Comparison of ENCODE assay signal across 12 cellular contexts in genomic region chr3:101721650-101721917, GRCh38. TPM values are rescaled to one million over a fixed set of nuclear protein-coding genes. Genes with fewer than 3 reads are reported as not detected.
A peak's percentile ranks its signal among the peaks of the same experiment; 100 is the strongest.
DNase-seq lines count a peak whose midpoint lies in the region; ATAC-seq and TF ChIP-seq lines count a peak whose summit lies in the region.
"Had no signal": no experiment of that assay in that cellular context is flagged by ENCODE, and none has a peak within 500 bp of the region (broad histone marks: within the 10 kb centered on the region; RNA-seq: fewer than 3 reads in every experiment).

No MANE protein-coding gene starts in this region.

- H3K4me3 Mint-ChIP-seq in dendritic cell treated with granulocyte-macrophage colony-stimulating factor and Interleukin-4, amounts not matched to agents 40 ng/mL and 50 ng/mL, for 4 days = no peak overlapping the region
- H3K4me3 Mint-ChIP-seq in stimulated activated effector memory CD8-positive, alpha-beta T cell treated with anti-CD3 and anti-CD28 coated beads, Interleukin-12 subunit alpha, Interleukin-12 subunit beta, amount 100 ng/mL, for 72 hours = peak overlapping the region; percentile 42

- H3K27ac Mint-ChIP-seq in dendritic cell treated with granulocyte-macrophage colony-stimulating factor and Interleukin-4, amounts not matched to agents 40 ng/mL and 50 ng/mL, for 4 days = peak overlapping the region; percentile 50
- peak overlapping the region; percentile 80 for H3K27ac Mint-ChIP-seq in stimulated activated effector memory CD8-positive, alpha-beta T cell treated with anti-CD3 and anti-CD28 coated beads, Interleukin-12 subunit alpha, Interleukin-12 subunit beta, amount 100 ng/mL, for 72 hours

- ATAC-seq in stimulated activated effector memory CD8-positive, alpha-beta T cell treated with anti-CD3 and anti-CD28 coated beads, Interleukin-12 subunit alpha, Interleukin-12 subunit beta, amount 100 ng/mL, for 72 hours = no peak
- ATAC-seq in esophagus mucosa (no peak), GM18502 (IDR thresholded peaks at IDR 0.05; ENCODE audit: poor library complexity, unreplicated experiment) (no peak)
- ATAC-seq: gastroesophageal sphincter had no signal

- no peak for DNase-seq in cardiac muscle cell (ENCODE audit: low read depth in 1 of 2, low spot score in 1 of 2)
- DNase-seq in cardiac septum (ENCODE audit: low spot score) = no peak
- DNase-seq in RWPE1 (ENCODE audit: low spot score) = no peak
- no peak for DNase-seq in stimulated activated effector memory CD8-positive, alpha-beta T cell treated with anti-CD3 and anti-CD28 coated beads, Interleukin-12 subunit alpha, Interleukin-12 subunit beta, amount 100 ng/mL, for 72 hours (ENCODE audit: low spot score in 2 of 2)
- DNase-seq in stimulated activated CD4-positive, alpha-beta T cell treated with anti-CD3 and anti-CD28 coated beads, Interleukin-2, amount 100 ng/mL, for 24 hours = no peak
- DNase-seq: anterior cingulate cortex; NCI-H1930; NK-92 treated with Interleukin-12 subunit alpha and Interleukin-12 subunit beta, amount 100 ng/mL, for 24 hours had no signal

- H3K36me3 Mint-ChIP-seq in dendritic cell treated with granulocyte-macrophage colony-stimulating factor and Interleukin-4, amounts not matched to agents 40 ng/mL and 50 ng/mL, for 4 days (ENCODE audit: low read depth) = peaks cover 10% of the 10 kb centered on the region
- peaks cover 11% of the 10 kb centered on the region for H3K36me3 Mint-ChIP-seq in stimulated activated effector memory CD8-positive, alpha-beta T cell treated with anti-CD3 and anti-CD28 coated beads, Interleukin-12 subunit alpha, Interleukin-12 subunit beta, amount 100 ng/mL, for 72 hours

- no peak overlapping the region for H3K4me3 ChIP-seq in cardiac muscle cell
- H3K4me3 ChIP-seq: gastroesophageal sphincter had no signal

- H3K9me3 ChIP-seq in cardiac muscle cell (ENCODE audit: low read depth) = no peaks in the 10 kb centered on the region
- H3K9me3 ChIP-seq: gastroesophageal sphincter had no signal

- peaks cover 10% of the 10 kb centered on the region for H3K4me1 ChIP-seq in cardiac muscle cell (ENCODE audit: low read depth)

- TF ChIP-seq CTCF in cardiac muscle cell (IDR thresholded peaks at IDR 0.05; ENCODE audit: low read depth, low read length) = no peak
- no peak for TF ChIP-seq CTCF in RWPE1 (conservative IDR thresholded peaks at IDR 0.05; ENCODE audit: low read depth)

- peak overlapping the region; percentile 66 for H3K27ac ChIP-seq in cardiac muscle cell
- peak overlapping the region; percentile 97 for H3K27ac ChIP-seq in RWPE1
- H3K27ac ChIP-seq: gastroesophageal sphincter had no signal

- H3K27me3 ChIP-seq in cardiac muscle cell = no peaks in the 10 kb centered on the region

- CTCF ChIA-PET in RWPE1 (lab: Yijun Ruan, JAX) = no interaction called here

- no peaks in the 10 kb centered on the region for H3K27me3 Mint-ChIP-seq in dendritic cell treated with granulocyte-macrophage colony-stimulating factor and Interleukin-4, amounts not matched to agents 40 ng/mL and 50 ng/mL, for 4 days

- intact Hi-C loops in cardiac septum (cut with DNase I) = no loop called here
- intact Hi-C loops in dendritic cell treated with granulocyte-macrophage colony-stimulating factor and Interleukin-4, amounts not matched to agents 40 ng/mL and 50 ng/mL, for 4 days (cut with micrococcal nuclease) = no loop called here

- H3K4me1 Mint-ChIP-seq in dendritic cell treated with granulocyte-macrophage colony-stimulating factor and Interleukin-4, amounts not matched to agents 40 ng/mL and 50 ng/mL, for 4 days (ENCODE audit: low read depth) = peaks cover 31% of the 10 kb centered on the region
- H3K4me1 Mint-ChIP-seq in stimulated activated effector memory CD8-positive, alpha-beta T cell treated with anti-CD3 and anti-CD28 coated beads, Interleukin-12 subunit alpha, Interleukin-12 subunit beta, amount 100 ng/mL, for 72 hours = peaks cover 28% of the 10 kb centered on the region

- H3K36me3 ChIP-seq in cardiac muscle cell = no peaks in the 10 kb centered on the region
- H3K36me3 ChIP-seq: gastroesophageal sphincter had no signal

- POLR2A ChIA-PET in RWPE1 (lab: Yijun Ruan, JAX; ENCODE audit: low non-redundant PET) = no interaction called here

- H3K9me3 Mint-ChIP-seq in dendritic cell treated with granulocyte-macrophage colony-stimulating factor and Interleukin-4, amounts not matched to agents 40 ng/mL and 50 ng/mL, for 4 days = no peaks in the 10 kb centered on the region
- H3K9me3 Mint-ChIP-seq in stimulated activated effector memory CD8-positive, alpha-beta T cell treated with anti-CD3 and anti-CD28 coated beads, Interleukin-12 subunit alpha, Interleukin-12 subunit beta, amount 100 ng/mL, for 72 hours = no peaks in the 10 kb centered on the region

RNA-seq across cellular contexts. Expression of gene CEP97, which starts 2.8 kb away (rescaled TPM):
- total RNA-seq in cardiac muscle cell (11.8 and 20.4 TPM in 2 replicates), cardiac septum (7.9 TPM), esophagus mucosa (4.6 TPM)
- 3.4 and 7.7 TPM in 2 replicates for polyA plus RNA-seq in cardiac muscle cell

RNA-seq across cellular contexts. Expression of gene RPL24, which starts 35.1 kb away (rescaled TPM):
- total RNA-seq in cardiac muscle cell (1,120 and 1,418 TPM in 2 replicates), cardiac septum (569 TPM), esophagus mucosa (942 TPM)
- polyA plus RNA-seq in cardiac muscle cell = 557 and 617 TPM in 2 replicates

RNA-seq across cellular contexts. Expression of gene ZBTB11, which starts 44.7 kb away (rescaled TPM):
- total RNA-seq in cardiac muscle cell (9.0 and 15.8 TPM in 2 replicates), cardiac septum (8.4 TPM), esophagus mucosa (10.0 TPM)
- 7.3 and 8.7 TPM in 2 replicates for polyA plus RNA-seq in cardiac muscle cell

RNA-seq across cellular contexts. Expression of gene NXPE3, which starts 57.4 kb away (rescaled TPM):
- total RNA-seq in cardiac muscle cell = 4.9 and 7.7 TPM in 2 replicates
- 6.7 and 7.3 TPM in 2 replicates for polyA plus RNA-seq in cardiac muscle cell
- total RNA-seq in cardiac septum = 26.9 TPM
- total RNA-seq in esophagus mucosa = 1.8 TPM
